Comparison of ENCODE assay signal across 9 cellular contexts in genomic region chr2:44191739-44192138, GRCh38. TPM values are rescaled to one million over a fixed set of nuclear protein-coding genes. Genes with fewer than 3 reads are reported as not detected.
DNase-seq lines count a peak whose midpoint lies in the region; ATAC-seq, FAIRE-seq and TF ChIP-seq lines count a peak whose summit lies in the region.
"Had no signal": no experiment of that assay in that cellular context is flagged by ENCODE, and none has a peak within 500 bp of the region (broad histone marks: within the 10 kb centered on the region; RNA-seq: fewer than 3 reads in every experiment).

No MANE protein-coding gene starts in this region.

- H3K27ac Mint-ChIP-seq in activated T-helper 2 cell treated with anti-CD3 and anti-CD28 coated beads, Interferon-gamma antibody, Interleukin-2, Interleukin-4, amounts not matched to agents 10 μg/mL and 5 μg/mL and 100 μg/mL, durations not matched to agents 14 hours and 24 hours and 36 hours = peak overlapping the region; percentile 77

- FAIRE-seq in GM12891 (lab: Jason Lieb, UNC) = peak; percentile 45

- H4K20me1 ChIP-seq in PC-3 (ENCODE audit: low read length) = no peaks in the 10 kb centered on the region

- no peak overlapping the region for H3K27ac ChIP-seq in PC-3 (ENCODE audit: low read length)

- TF ChIP-seq CTCF in PC-3 (conservative IDR thresholded peaks at IDR 0.05; ENCODE audit: low read depth, low read length) = no peak

- H3K4me3 ChIP-seq in PC-3 (ENCODE audit: low read length) = no peak overlapping the region

- no peak overlapping the region for H2AFZ ChIP-seq in PC-3 (ENCODE audit: low read length)

- no peaks in the 10 kb centered on the region for H3K27me3 ChIP-seq in PC-3 (ENCODE audit: low read length)

- H3K4me1 Mint-ChIP-seq in activated T-helper 2 cell treated with anti-CD3 and anti-CD28 coated beads, Interferon-gamma antibody, Interleukin-2, Interleukin-4, amounts not matched to agents 10 μg/mL and 5 μg/mL and 100 μg/mL, durations not matched to agents 14 hours and 24 hours and 36 hours (ENCODE audit: low read depth) = peaks cover 27% of the 10 kb centered on the region

- no peaks in the 10 kb centered on the region for H3K4me1 ChIP-seq in PC-3 (ENCODE audit: insufficient read depth, low read length)

- ATAC-seq in GM19397 (IDR thresholded peaks at IDR 0.05; ENCODE audit: unreplicated experiment) (peak; percentile 63), HG03066 (IDR thresholded peaks at IDR 0.05; ENCODE audit: low read depth, unreplicated experiment) (peak; percentile 94), PC-3 (no peak)

- intact Hi-C loops in activated T-helper 2 cell treated with anti-CD3 and anti-CD28 coated beads, Interferon-gamma antibody, Interleukin-2, Interleukin-4, amounts not matched to agents 10 μg/mL and 5 μg/mL and 100 μg/mL, durations not matched to agents 14 hours and 24 hours and 36 hours (cut with micrococcal nuclease) = no loop called here
- intact Hi-C loops in PC-3 (cut with micrococcal nuclease) = loop anchor here (5.0 kb wide), 1 partner anchor 41 kb away; no protein-coding TSS in a partner anchor

- H3K36me3 Mint-ChIP-seq in activated T-helper 2 cell treated with anti-CD3 and anti-CD28 coated beads, Interferon-gamma antibody, Interleukin-2, Interleukin-4, amounts not matched to agents 10 μg/mL and 5 μg/mL and 100 μg/mL, durations not matched to agents 14 hours and 24 hours and 36 hours (ENCODE audit: low read depth) = peaks cover 42% of the 10 kb centered on the region

- peak; percentile 25 for DNase-seq in GM12891 (ENCODE audit: insufficient read length, low spot score)
- no peak for DNase-seq in activated T-helper 2 cell treated with anti-CD3 and anti-CD28 coated beads, Interferon-gamma antibody, Interleukin-2, Interleukin-4, amounts not matched to agents 10 μg/mL and 5 μg/mL and 100 μg/mL, durations not matched to agents 14 hours and 24 hours and 36 hours (ENCODE audit: low spot score)
- DNase-seq in mucosa of gallbladder (ENCODE audit: low spot score) = no peak
- no peak for DNase-seq in mesenteric fat pad (ENCODE audit: low spot score)
- DNase-seq in PC-3 = no peak
- DNase-seq in stimulated activated CD4-positive, alpha-beta T cell treated with anti-CD3 and anti-CD28 coated beads, Interleukin-15, amount 100 ng/mL, for 24 hours = no peak
- DNase-seq: amygdala had no signal

- H3K9me3 ChIP-seq in PC-3 (ENCODE audit: low read length) = no peaks in the 10 kb centered on the region

- H3K27me3 Mint-ChIP-seq in activated T-helper 2 cell treated with anti-CD3 and anti-CD28 coated beads, Interferon-gamma antibody, Interleukin-2, Interleukin-4, amounts not matched to agents 10 μg/mL and 5 μg/mL and 100 μg/mL, durations not matched to agents 14 hours and 24 hours and 36 hours (ENCODE audit: low read depth) = no peaks in the 10 kb centered on the region

- TF ChIP-seq POLR2A in GM12891 (IDR thresholded peaks at IDR 0.05; ENCODE audit: low read depth, low read length) = no peak

- no peaks in the 10 kb centered on the region for H3K9me3 Mint-ChIP-seq in activated T-helper 2 cell treated with anti-CD3 and anti-CD28 coated beads, Interferon-gamma antibody, Interleukin-2, Interleukin-4, amounts not matched to agents 10 μg/mL and 5 μg/mL and 100 μg/mL, durations not matched to agents 14 hours and 24 hours and 36 hours

- no TSS peak for BruUV-seq in PC-3 (replicated peaks; lab: Mats Ljungman, UMichigan)

- peaks cover 28% of the 10 kb centered on the region for H3K79me2 ChIP-seq in PC-3 (ENCODE audit: low read length)

- H3K36me3 ChIP-seq in PC-3 (ENCODE audit: low read depth, low read length) = no peaks in the 10 kb centered on the region

- no peaks in the 10 kb centered on the region for H3K9me2 ChIP-seq in PC-3 (replicated peaks; ENCODE audit: low read length)

- POLR2A ChIA-PET in PC-3 (lab: Charles Lee; ENCODE audit: unreplicated experiment) = no interaction called here

- no peaks in the 10 kb centered on the region for H3F3A ChIP-seq in PC-3 (ENCODE audit: low read length, unreplicated experiment)

- H3K4me2 ChIP-seq in PC-3 (ENCODE audit: low read length) = no peak overlapping the region

- H3K9ac ChIP-seq in PC-3 (ENCODE audit: low read length) = no peak overlapping the region

- CTCF ChIA-PET in PC-3 (lab: Charles Lee) = no interaction called here

- H3K4me3 Mint-ChIP-seq in activated T-helper 2 cell treated with anti-CD3 and anti-CD28 coated beads, Interferon-gamma antibody, Interleukin-2, Interleukin-4, amounts not matched to agents 10 μg/mL and 5 μg/mL and 100 μg/mL, durations not matched to agents 14 hours and 24 hours and 36 hours (ENCODE audit: low read depth) = peak overlapping the region; percentile 2

TF ChIP-seq in GM12891, 5 proteins besides CTCF, POLR2A, EP300 and RAD21:
- TF ChIP-seq POLR2AphosphoS5 (IDR thresholded peaks at IDR 0.05; ENCODE audit: low read depth, low read length) (no peak), TAF1 (IDR thresholded peaks at IDR 0.05; ENCODE audit: low read depth, low read length) (no peak), SPI1 (IDR thresholded peaks at IDR 0.05; ENCODE audit: low read depth, low read length) (no peak), POU2F2 (IDR thresholded peaks at IDR 0.05; ENCODE audit: low read depth, low read length) (no peak), PAX5 (IDR thresholded peaks at IDR 0.05; ENCODE audit: insufficient read depth, low read length, severe bottlenecking) (no peak)

RNA-seq across cellular contexts. Expression of gene PPM1B, which starts 23.1 kb away (rescaled TPM):
- polyA plus RNA-seq in GM12891 (2012; ENCODE audit: low read depth, missing spikeins) = 18.6 TPM
- 43.6 and 45.9 TPM in 2 replicates for total RNA-seq in activated T-helper 2 cell treated with anti-CD3 and anti-CD28 coated beads, Interferon-gamma antibody, Interleukin-2, Interleukin-4, amounts not matched to agents 10 μg/mL and 5 μg/mL and 100 μg/mL, durations not matched to agents 14 hours and 24 hours and 36 hours
- total RNA-seq in mucosa of gallbladder (47.2 TPM), mesenteric fat pad (66.8 TPM), PC-3 (2014; rRNA removed) (16.0 and 17.6 TPM in 2 replicates)
